Comparison of ENCODE assay signal across 12 cellular contexts in genomic region chr15:92869263-92869940, GRCh38. TPM values are rescaled to one million over a fixed set of nuclear protein-coding genes. Genes with fewer than 3 reads are reported as not detected.
DNase-seq lines count a peak whose midpoint lies in the region; ATAC-seq, FAIRE-seq and TF ChIP-seq lines count a peak whose summit lies in the region.
"Had no signal": no experiment of that assay in that cellular context is flagged by ENCODE, and none has a peak within 500 bp of the region (broad histone marks: within the 10 kb centered on the region; RNA-seq: fewer than 3 reads in every experiment).

No MANE protein-coding gene starts in this region.

- H3K4me3 ChIP-seq in MG63 (no peak overlapping the region), mesendoderm (ENCODE audit: low read length) (no peak overlapping the region), coronary artery (no peak overlapping the region)
- H3K4me3 ChIP-seq: BLaER1 had no signal

- H3K79me2 ChIP-seq in mesendoderm (ENCODE audit: control insufficient read depth, insufficient read depth, low read length): no peaks in the 10 kb centered on the region

- no peak overlapping the region for H3K23ac ChIP-seq in mesendoderm (ENCODE audit: low read length)

- H3K27ac ChIP-seq in epithelial cell of prostate (peak overlapping the region; percentile 44), mesendoderm (ENCODE audit: low read depth, low read length) (no peak overlapping the region), coronary artery (peak overlapping the region in 1 of 2 donors; percentile 85)
- H3K27ac ChIP-seq: BLaER1 had no signal

- H2BK5ac ChIP-seq in mesendoderm (ENCODE audit: low read length): no peak overlapping the region

- no peak overlapping the region for H3K18ac ChIP-seq in mesendoderm (ENCODE audit: low read length)

- H4K5ac ChIP-seq in mesendoderm (ENCODE audit: low read length): no peak overlapping the region

- H2AK5ac ChIP-seq in mesendoderm (ENCODE audit: low read length): no peak overlapping the region

- no CpG with 5 or more reads among the region's 4 CpGs for WGBS in mesendoderm (ENCODE audit: extremely low coverage, insufficient coverage, low lambda C conversion rate)

- no peak overlapping the region for H2BK120ac ChIP-seq in mesendoderm (ENCODE audit: low read depth, low read length)

- no peaks in the 10 kb centered on the region for H3K4me1 ChIP-seq in mesendoderm (ENCODE audit: control insufficient read depth, low read depth, low read length)
- H3K4me1 ChIP-seq: BLaER1 had no signal

- no peaks in the 10 kb centered on the region for H3K36me3 ChIP-seq in MG63
- H3K36me3 ChIP-seq in mesendoderm (ENCODE audit: control insufficient read depth, insufficient read depth, low read length): no peaks in the 10 kb centered on the region
- H3K36me3 ChIP-seq: BLaER1 had no signal

- TF ChIP-seq CTCF in coronary artery (IDR thresholded peaks at IDR 0.05) (no peak), D721Med (IDR thresholded peaks at IDR 0.05; ENCODE audit: insufficient read depth, missing control alignments) (no peak)

- no peaks in the 10 kb centered on the region for H3K27me3 ChIP-seq in MG63
- no peaks in the 10 kb centered on the region for H3K27me3 ChIP-seq in mesendoderm (ENCODE audit: insufficient read depth, low read length, poor library complexity)
- H3K27me3 ChIP-seq: BLaER1 had no signal

- no peaks in the 10 kb centered on the region for H3K79me1 ChIP-seq in mesendoderm (ENCODE audit: low read length)

- no peak overlapping the region for H3K4ac ChIP-seq in mesendoderm (ENCODE audit: low read depth, low read length)

- DNase-seq in A172 (ENCODE audit: low spot score) (peak; percentile 76), MG63 (peak; percentile 18), epithelial cell of prostate (ENCODE audit: low read depth, low spot score) (no peak), mesendoderm (peak; percentile 48), coronary artery (ENCODE audit: low spot score) (no peak), D721Med (ENCODE audit: insufficient read length, low spot score) (no peak)
- no peak for DNase-seq in activated effector memory CD4-positive, alpha-beta T cell treated with Interleukin-2 at 50 U/mL for 16 hours
- DNase-seq: H9 had no signal

- H3K4me2 ChIP-seq in mesendoderm (ENCODE audit: low read length): no peak overlapping the region
- H3K4me2 ChIP-seq: BLaER1 had no signal

- H3K9ac ChIP-seq in mesendoderm (ENCODE audit: low read length): no peak overlapping the region
- H3K9ac ChIP-seq: BLaER1 had no signal

- no peak overlapping the region for H4K8ac ChIP-seq in mesendoderm (ENCODE audit: low read depth, low read length)

- H2BK15ac ChIP-seq in mesendoderm (replicated peaks; ENCODE audit: low read depth): no peak overlapping the region

- FAIRE-seq in D721Med (lab: Jason Lieb, UNC): no peak
- FAIRE-seq: endothelial cell of umbilical vein, GM18507 had no signal

- H3K9me3 ChIP-seq in MG63: peaks cover 2% of the 10 kb centered on the region; the same call in 1 of the 2 replicates

- H3K56ac ChIP-seq in mesendoderm (ENCODE audit: low read length): peak overlapping the region; percentile 18

- ATAC-seq in GM19035 (IDR thresholded peaks at IDR 0.05; ENCODE audit: unreplicated experiment): no peak

RNA-seq across cellular contexts. Expression of gene CHD2, which starts 30.7 kb away (rescaled TPM):
- 21.2 and 22.8 TPM in 2 replicates for total RNA-seq in A172 (2014; rRNA removed; shearing (Covaris generic))
- 18.0 and 23.1 TPM in 2 replicates for total RNA-seq in MG63 (2014; rRNA removed; shearing (Covaris generic); ENCODE audit: low replicate concordance)
- polyA plus RNA-seq in mesendoderm (2013, experiment 1 of 2): 46.2 TPM
- polyA plus RNA-seq in mesendoderm (2013, experiment 2 of 2): 51.0 TPM

Comparison
In these comparisons a context has a peak if more than half of its experiments do, and no peak if none do; other contexts are left out.
1. DNase-seq: peak in A172 (single experiment), MG63 (single experiment) and mesendoderm (single experiment); none in epithelial cell of prostate (single experiment), coronary artery (single experiment), D721Med (single experiment) and activated effector memory CD4-positive, alpha-beta T cell treated with Interleukin-2 at 50 U/mL for 16 hours (single experiment).